ENCODE assay signal across 2 cellular contexts in the genomic region with DNA sequence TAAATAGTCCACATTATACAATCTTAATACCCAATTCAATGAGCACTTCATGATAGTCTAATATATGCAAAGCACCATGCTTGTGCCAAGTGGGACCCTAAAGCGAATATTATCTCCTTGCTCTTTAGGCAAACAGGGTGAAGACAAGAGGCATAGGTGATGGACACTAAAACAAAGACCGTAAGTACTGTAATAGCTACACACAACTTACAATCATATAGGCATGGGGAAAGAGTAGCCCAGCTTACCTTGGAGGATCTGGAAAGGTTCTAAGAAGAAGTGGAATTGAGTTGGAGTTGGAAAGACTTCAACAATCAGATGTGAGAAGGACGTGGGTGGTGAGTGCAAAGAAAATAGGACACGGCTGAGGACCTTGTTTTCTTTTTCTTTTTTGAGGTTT.
TF ChIP-seq lines count a peak whose summit lies in the region.

No MANE protein-coding gene starts in this region.

TF ChIP-seq in HepG2, 621 proteins besides CTCF, POLR2A, EP300 and RAD21:
- TF ChIP-seq SP4 (CRISPR knock-in tag; IDR thresholded peaks at IDR 0.05) (no peak), GZF1 (CRISPR knock-in tag; IDR thresholded peaks at IDR 0.05) (peak; percentile 92)
TF ChIP-seq in HepG2: peak in this region for 1.

TF ChIP-seq in H1, 55 proteins besides CTCF, POLR2A, EP300 and RAD21:
- no peak for TF ChIP-seq KDM4A (IDR thresholded peaks at IDR 0.05; ENCODE audit: low read depth, low read length, severe bottlenecking)
- TF ChIP-seq, protein P1, sequence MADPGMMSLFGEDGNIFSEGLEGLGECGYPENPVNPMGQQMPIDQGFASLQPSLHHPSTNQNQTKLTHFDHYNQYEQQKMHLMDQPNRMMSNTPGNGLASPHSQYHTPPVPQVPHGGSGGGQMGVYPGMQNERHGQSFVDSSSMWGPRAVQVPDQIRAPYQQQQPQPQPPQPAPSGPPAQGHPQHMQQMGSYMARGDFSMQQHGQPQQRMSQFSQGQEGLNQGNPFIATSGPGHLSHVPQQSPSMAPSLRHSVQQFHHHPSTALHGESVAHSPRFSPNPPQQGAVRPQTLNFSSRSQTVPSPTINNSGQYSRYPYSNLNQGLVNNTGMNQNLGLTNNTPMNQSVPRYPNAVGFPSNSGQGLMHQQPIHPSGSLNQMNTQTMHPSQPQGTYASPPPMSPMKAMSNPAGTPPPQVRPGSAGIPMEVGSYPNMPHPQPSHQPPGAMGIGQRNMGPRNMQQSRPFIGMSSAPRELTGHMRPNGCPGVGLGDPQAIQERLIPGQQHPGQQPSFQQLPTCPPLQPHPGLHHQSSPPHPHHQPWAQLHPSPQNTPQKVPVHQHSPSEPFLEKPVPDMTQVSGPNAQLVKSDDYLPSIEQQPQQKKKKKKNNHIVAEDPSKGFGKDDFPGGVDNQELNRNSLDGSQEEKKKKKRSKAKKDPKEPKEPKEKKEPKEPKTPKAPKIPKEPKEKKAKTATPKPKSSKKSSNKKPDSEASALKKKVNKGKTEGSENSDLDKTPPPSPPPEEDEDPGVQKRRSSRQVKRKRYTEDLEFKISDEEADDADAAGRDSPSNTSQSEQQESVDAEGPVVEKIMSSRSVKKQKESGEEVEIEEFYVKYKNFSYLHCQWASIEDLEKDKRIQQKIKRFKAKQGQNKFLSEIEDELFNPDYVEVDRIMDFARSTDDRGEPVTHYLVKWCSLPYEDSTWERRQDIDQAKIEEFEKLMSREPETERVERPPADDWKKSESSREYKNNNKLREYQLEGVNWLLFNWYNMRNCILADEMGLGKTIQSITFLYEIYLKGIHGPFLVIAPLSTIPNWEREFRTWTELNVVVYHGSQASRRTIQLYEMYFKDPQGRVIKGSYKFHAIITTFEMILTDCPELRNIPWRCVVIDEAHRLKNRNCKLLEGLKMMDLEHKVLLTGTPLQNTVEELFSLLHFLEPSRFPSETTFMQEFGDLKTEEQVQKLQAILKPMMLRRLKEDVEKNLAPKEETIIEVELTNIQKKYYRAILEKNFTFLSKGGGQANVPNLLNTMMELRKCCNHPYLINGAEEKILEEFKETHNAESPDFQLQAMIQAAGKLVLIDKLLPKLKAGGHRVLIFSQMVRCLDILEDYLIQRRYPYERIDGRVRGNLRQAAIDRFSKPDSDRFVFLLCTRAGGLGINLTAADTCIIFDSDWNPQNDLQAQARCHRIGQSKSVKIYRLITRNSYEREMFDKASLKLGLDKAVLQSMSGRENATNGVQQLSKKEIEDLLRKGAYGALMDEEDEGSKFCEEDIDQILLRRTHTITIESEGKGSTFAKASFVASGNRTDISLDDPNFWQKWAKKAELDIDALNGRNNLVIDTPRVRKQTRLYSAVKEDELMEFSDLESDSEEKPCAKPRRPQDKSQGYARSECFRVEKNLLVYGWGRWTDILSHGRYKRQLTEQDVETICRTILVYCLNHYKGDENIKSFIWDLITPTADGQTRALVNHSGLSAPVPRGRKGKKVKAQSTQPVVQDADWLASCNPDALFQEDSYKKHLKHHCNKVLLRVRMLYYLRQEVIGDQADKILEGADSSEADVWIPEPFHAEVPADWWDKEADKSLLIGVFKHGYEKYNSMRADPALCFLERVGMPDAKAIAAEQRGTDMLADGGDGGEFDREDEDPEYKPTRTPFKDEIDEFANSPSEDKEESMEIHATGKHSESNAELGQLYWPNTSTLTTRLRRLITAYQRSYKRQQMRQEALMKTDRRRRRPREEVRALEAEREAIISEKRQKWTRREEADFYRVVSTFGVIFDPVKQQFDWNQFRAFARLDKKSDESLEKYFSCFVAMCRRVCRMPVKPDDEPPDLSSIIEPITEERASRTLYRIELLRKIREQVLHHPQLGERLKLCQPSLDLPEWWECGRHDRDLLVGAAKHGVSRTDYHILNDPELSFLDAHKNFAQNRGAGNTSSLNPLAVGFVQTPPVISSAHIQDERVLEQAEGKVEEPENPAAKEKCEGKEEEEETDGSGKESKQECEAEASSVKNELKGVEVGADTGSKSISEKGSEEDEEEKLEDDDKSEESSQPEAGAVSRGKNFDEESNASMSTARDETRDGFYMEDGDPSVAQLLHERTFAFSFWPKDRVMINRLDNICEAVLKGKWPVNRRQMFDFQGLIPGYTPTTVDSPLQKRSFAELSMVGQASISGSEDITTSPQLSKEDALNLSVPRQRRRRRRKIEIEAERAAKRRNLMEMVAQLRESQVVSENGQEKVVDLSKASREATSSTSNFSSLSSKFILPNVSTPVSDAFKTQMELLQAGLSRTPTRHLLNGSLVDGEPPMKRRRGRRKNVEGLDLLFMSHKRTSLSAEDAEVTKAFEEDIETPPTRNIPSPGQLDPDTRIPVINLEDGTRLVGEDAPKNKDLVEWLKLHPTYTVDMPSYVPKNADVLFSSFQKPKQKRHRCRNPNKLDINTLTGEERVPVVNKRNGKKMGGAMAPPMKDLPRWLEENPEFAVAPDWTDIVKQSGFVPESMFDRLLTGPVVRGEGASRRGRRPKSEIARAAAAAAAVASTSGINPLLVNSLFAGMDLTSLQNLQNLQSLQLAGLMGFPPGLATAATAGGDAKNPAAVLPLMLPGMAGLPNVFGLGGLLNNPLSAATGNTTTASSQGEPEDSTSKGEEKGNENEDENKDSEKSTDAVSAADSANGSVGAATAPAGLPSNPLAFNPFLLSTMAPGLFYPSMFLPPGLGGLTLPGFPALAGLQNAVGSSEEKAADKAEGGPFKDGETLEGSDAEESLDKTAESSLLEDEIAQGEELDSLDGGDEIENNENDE (IDR thresholded peaks at IDR 0.05; ENCODE audit: insufficient replicate concordance, low read length), result peak; percentile 31
